ENCODE assay signal across 2 cellular contexts in genomic region chr7:23710000-23710399, GRCh38.
TF ChIP-seq lines count a peak whose summit lies in the region.

STK31 (plus strand) TSS chr7:23710219; CDS start chr7:23710286, 67 bp downstream.

TF ChIP-seq in H1, 55 proteins besides CTCF, POLR2A, EP300 and RAD21:
- no peak for TF ChIP-seq CBX5 (IDR thresholded peaks at IDR 0.05; ENCODE audit: low read depth, low read length)
- TF ChIP-seq NRF1 (IDR thresholded peaks at IDR 0.05; ENCODE audit: low read depth, low read length) = no peak
- no peak for TF ChIP-seq SIN3A (conservative IDR thresholded peaks at IDR 0.05 in 1 of 2, IDR thresholded peaks at IDR 0.05 in 1 of 2; ENCODE audit: low read depth in 1 of 2, low read length in 2 of 2)
- TF ChIP-seq GABPA (IDR thresholded peaks at IDR 0.05; ENCODE audit: borderline replicate concordance, insufficient read depth, low read length) = no peak

TF ChIP-seq in SK-N-SH treated with all-trans-retinoic acid at 6 μM for 48 hours, 23 proteins besides CTCF, POLR2A, EP300 and RAD21:
- TF ChIP-seq OSR1 (CRISPR knock-in tag; IDR thresholded peaks at IDR 0.05) = no peak
- no peak for TF ChIP-seq ISL1 (CRISPR knock-in tag; IDR thresholded peaks at IDR 0.05)
- TF ChIP-seq ZNF565 (CRISPR knock-in tag; conservative IDR thresholded peaks at IDR 0.05; ENCODE audit: low read depth) = no peak
- no peak for TF ChIP-seq PATZ1 (CRISPR knock-in tag; IDR thresholded peaks at IDR 0.05; ENCODE audit: borderline replicate concordance)
- no peak for TF ChIP-seq ARNTL (CRISPR knock-in tag; IDR thresholded peaks at IDR 0.05; ENCODE audit: borderline replicate concordance, low read depth)
- TF ChIP-seq RARB (CRISPR knock-in tag; IDR thresholded peaks at IDR 0.05) = no peak
- no peak for TF ChIP-seq CSRNP3 (CRISPR knock-in tag; IDR thresholded peaks at IDR 0.05)
- TF ChIP-seq PPARA (CRISPR knock-in tag; IDR thresholded peaks at IDR 0.05; ENCODE audit: borderline replicate concordance) = no peak
- TF ChIP-seq BACH2 (CRISPR knock-in tag; IDR thresholded peaks at IDR 0.05; ENCODE audit: borderline replicate concordance) = no peak
- TF ChIP-seq CSDC2 (CRISPR knock-in tag; IDR thresholded peaks at IDR 0.05) = no peak
